Comparison of ENCODE assay signal across 2 cellular contexts in the genomic region with DNA sequence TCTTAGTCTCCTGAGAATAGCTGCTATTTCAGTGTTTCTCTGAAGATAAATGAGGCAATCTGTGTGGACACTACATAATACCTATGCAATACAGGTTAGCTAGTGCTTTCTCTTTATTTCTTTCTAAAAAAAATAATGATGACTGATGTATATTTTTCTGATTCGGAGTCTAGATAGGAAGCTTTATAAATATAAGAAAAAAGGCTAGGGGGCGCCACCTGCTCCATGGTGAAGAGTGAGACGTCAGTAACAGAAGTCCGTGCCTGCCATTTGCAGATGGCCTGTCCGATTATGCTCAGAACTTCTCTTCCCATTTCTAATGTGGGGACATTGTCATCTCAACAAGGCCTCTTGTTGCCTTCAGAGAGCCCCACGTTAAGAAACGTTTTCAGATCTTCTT.
TF ChIP-seq lines count a peak whose summit lies in the region.

No MANE protein-coding gene starts in this region.

TF ChIP-seq in HepG2, 621 proteins besides CTCF, POLR2A, EP300 and RAD21:
- TF ChIP-seq TAF15 (IDR thresholded peaks at IDR 0.05; ENCODE audit: low read depth, low read length, poor library complexity, severe bottlenecking) (no peak), MAFK (conservative IDR thresholded peaks at IDR 0.05 in 1 of 2, IDR thresholded peaks at IDR 0.05 in 1 of 2; ENCODE audit: low read length in 2 of 2) (peak; percentile 22 to 56; a peak in 3 of 4 replicates), PRMT3 (CRISPR knock-in tag; IDR thresholded peaks at IDR 0.05; ENCODE audit: borderline replicate concordance, low read depth) (no peak), PATZ1 (CRISPR knock-in tag; IDR thresholded peaks at IDR 0.05) (no peak), KDM6A (CRISPR knock-in tag; IDR thresholded peaks at IDR 0.05; ENCODE audit: low read depth) (no peak), ZNF616 (CRISPR knock-in tag; IDR thresholded peaks at IDR 0.05; ENCODE audit: low read depth) (no peak), XBP1 (CRISPR knock-in tag; IDR thresholded peaks at IDR 0.05) (no peak), TBP (CRISPR knock-in tag; IDR thresholded peaks at IDR 0.05) (no peak), NFIC (IDR thresholded peaks at IDR 0.05; ENCODE audit: low read length) (no peak), MXD3 (CRISPR knock-in tag; IDR thresholded peaks at IDR 0.05) (no peak), TERF1 (CRISPR knock-in tag; IDR thresholded peaks at IDR 0.05) (no peak), MAFF (IDR thresholded peaks at IDR 0.05; ENCODE audit: low read depth, low read length) (peak; percentile 16; the same call in 1 of the 2 replicates)
- TF ChIP-seq, protein P1, sequence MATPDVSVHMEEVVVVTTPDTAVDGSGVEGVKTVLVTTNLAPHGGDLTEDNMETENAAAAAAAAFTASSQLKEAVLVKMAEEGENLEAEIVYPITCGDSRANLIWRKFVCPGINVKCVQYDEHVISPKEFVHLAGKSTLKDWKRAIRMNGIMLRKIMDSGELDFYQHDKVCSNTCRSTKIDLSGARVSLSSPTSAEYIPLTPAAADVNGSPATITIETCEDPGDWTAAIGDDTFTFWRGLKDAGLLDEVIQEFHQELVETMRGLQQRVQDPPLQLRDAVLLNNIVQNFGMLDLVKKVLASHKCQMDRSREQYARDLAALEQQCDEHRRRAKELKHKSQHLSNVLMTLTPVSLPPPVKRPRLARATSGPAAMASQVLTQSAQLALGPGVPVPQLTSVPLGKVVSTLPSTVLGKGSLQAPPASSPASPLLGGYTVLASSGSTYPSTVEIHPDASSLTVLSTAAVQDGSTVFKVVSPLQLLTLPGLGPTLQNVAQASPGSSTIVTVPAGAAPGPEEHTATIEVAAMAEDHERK (CRISPR knock-in tag; IDR thresholded peaks at IDR 0.05; ENCODE audit: low read depth) = no peak

TF ChIP-seq in H1, 55 proteins besides CTCF, POLR2A, EP300 and RAD21:
- TF ChIP-seq, protein P2, sequence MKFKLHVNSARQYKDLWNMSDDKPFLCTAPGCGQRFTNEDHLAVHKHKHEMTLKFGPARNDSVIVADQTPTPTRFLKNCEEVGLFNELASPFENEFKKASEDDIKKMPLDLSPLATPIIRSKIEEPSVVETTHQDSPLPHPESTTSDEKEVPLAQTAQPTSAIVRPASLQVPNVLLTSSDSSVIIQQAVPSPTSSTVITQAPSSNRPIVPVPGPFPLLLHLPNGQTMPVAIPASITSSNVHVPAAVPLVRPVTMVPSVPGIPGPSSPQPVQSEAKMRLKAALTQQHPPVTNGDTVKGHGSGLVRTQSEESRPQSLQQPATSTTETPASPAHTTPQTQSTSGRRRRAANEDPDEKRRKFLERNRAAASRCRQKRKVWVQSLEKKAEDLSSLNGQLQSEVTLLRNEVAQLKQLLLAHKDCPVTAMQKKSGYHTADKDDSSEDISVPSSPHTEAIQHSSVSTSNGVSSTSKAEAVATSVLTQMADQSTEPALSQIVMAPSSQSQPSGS (IDR thresholded peaks at IDR 0.05; ENCODE audit: low read length) = no peak
- no peak for TF ChIP-seq GTF2F1 (IDR thresholded peaks at IDR 0.05; ENCODE audit: borderline replicate concordance, low read depth, low read length)
- no peak for TF ChIP-seq TEAD4 (IDR thresholded peaks at IDR 0.05; ENCODE audit: low read depth, low read length)
- no peak for TF ChIP-seq NRF1 (IDR thresholded peaks at IDR 0.05; ENCODE audit: low read depth, low read length)
- no peak for TF ChIP-seq TCF12 (IDR thresholded peaks at IDR 0.05; ENCODE audit: low read depth, low read length)
- TF ChIP-seq, protein P3, sequence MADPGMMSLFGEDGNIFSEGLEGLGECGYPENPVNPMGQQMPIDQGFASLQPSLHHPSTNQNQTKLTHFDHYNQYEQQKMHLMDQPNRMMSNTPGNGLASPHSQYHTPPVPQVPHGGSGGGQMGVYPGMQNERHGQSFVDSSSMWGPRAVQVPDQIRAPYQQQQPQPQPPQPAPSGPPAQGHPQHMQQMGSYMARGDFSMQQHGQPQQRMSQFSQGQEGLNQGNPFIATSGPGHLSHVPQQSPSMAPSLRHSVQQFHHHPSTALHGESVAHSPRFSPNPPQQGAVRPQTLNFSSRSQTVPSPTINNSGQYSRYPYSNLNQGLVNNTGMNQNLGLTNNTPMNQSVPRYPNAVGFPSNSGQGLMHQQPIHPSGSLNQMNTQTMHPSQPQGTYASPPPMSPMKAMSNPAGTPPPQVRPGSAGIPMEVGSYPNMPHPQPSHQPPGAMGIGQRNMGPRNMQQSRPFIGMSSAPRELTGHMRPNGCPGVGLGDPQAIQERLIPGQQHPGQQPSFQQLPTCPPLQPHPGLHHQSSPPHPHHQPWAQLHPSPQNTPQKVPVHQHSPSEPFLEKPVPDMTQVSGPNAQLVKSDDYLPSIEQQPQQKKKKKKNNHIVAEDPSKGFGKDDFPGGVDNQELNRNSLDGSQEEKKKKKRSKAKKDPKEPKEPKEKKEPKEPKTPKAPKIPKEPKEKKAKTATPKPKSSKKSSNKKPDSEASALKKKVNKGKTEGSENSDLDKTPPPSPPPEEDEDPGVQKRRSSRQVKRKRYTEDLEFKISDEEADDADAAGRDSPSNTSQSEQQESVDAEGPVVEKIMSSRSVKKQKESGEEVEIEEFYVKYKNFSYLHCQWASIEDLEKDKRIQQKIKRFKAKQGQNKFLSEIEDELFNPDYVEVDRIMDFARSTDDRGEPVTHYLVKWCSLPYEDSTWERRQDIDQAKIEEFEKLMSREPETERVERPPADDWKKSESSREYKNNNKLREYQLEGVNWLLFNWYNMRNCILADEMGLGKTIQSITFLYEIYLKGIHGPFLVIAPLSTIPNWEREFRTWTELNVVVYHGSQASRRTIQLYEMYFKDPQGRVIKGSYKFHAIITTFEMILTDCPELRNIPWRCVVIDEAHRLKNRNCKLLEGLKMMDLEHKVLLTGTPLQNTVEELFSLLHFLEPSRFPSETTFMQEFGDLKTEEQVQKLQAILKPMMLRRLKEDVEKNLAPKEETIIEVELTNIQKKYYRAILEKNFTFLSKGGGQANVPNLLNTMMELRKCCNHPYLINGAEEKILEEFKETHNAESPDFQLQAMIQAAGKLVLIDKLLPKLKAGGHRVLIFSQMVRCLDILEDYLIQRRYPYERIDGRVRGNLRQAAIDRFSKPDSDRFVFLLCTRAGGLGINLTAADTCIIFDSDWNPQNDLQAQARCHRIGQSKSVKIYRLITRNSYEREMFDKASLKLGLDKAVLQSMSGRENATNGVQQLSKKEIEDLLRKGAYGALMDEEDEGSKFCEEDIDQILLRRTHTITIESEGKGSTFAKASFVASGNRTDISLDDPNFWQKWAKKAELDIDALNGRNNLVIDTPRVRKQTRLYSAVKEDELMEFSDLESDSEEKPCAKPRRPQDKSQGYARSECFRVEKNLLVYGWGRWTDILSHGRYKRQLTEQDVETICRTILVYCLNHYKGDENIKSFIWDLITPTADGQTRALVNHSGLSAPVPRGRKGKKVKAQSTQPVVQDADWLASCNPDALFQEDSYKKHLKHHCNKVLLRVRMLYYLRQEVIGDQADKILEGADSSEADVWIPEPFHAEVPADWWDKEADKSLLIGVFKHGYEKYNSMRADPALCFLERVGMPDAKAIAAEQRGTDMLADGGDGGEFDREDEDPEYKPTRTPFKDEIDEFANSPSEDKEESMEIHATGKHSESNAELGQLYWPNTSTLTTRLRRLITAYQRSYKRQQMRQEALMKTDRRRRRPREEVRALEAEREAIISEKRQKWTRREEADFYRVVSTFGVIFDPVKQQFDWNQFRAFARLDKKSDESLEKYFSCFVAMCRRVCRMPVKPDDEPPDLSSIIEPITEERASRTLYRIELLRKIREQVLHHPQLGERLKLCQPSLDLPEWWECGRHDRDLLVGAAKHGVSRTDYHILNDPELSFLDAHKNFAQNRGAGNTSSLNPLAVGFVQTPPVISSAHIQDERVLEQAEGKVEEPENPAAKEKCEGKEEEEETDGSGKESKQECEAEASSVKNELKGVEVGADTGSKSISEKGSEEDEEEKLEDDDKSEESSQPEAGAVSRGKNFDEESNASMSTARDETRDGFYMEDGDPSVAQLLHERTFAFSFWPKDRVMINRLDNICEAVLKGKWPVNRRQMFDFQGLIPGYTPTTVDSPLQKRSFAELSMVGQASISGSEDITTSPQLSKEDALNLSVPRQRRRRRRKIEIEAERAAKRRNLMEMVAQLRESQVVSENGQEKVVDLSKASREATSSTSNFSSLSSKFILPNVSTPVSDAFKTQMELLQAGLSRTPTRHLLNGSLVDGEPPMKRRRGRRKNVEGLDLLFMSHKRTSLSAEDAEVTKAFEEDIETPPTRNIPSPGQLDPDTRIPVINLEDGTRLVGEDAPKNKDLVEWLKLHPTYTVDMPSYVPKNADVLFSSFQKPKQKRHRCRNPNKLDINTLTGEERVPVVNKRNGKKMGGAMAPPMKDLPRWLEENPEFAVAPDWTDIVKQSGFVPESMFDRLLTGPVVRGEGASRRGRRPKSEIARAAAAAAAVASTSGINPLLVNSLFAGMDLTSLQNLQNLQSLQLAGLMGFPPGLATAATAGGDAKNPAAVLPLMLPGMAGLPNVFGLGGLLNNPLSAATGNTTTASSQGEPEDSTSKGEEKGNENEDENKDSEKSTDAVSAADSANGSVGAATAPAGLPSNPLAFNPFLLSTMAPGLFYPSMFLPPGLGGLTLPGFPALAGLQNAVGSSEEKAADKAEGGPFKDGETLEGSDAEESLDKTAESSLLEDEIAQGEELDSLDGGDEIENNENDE (IDR thresholded peaks at IDR 0.05; ENCODE audit: insufficient replicate concordance, low read length) = no peak
- TF ChIP-seq TBP (IDR thresholded peaks at IDR 0.05; ENCODE audit: low read depth, low read length) = no peak
- TF ChIP-seq HDAC6 (IDR thresholded peaks at IDR 0.05; ENCODE audit: low read depth, low read length) = no peak
- no peak for TF ChIP-seq CTBP2 (IDR thresholded peaks at IDR 0.05; ENCODE audit: borderline replicate concordance, insufficient read depth, insufficient read length, low read length)
